ENCODE assay signal across 22 cellular contexts in the genomic region with DNA sequence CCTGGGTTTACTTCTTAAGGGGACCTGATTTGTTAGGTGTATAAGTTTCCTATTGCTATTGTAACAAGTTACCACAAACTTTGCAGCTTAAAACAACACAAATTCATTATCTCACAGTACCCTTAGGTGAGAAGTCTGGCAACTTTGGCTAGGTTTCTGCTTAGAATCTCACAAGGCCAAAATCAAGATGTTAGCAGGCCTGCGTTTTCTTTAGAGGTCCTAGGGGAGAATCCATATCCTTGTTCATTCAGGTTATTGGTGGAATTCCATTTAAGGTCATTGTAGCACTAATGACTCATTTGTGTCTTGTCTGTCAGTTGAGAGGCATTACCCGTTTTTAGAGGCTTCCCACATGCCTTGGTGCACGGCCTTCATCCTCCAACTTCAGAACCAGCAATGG. TPM values are rescaled to one million over a fixed set of nuclear protein-coding genes. Genes with fewer than 3 reads are reported as not detected.
DNase-seq lines count a peak whose midpoint lies in the region; ATAC-seq, FAIRE-seq and TF ChIP-seq lines count a peak whose summit lies in the region.
"Had no signal": no experiment of that assay in that cellular context is flagged by ENCODE, and none has a peak within 500 bp of the region (broad histone marks: within the 10 kb centered on the region; RNA-seq: fewer than 3 reads in every experiment).

No MANE protein-coding gene starts in this region.

- peak overlapping the region; percentile 75 for H3K4me3 Mint-ChIP-seq in natural killer cell
- H3K4me3 Mint-ChIP-seq: CD4-positive, alpha-beta T cell; H9; IgD-negative memory B cell had no signal

- no peaks in the 10 kb centered on the region for H3K4me1 ChIP-seq in Peyer's patch
- no peaks in the 10 kb centered on the region for H3K4me1 ChIP-seq in esophagus (ENCODE audit: control insufficient read depth in 2 of 2, insufficient read depth in 2 of 2, low read length in 1 of 2)

- no peak for TF ChIP-seq CTCF in Peyer's patch (IDR thresholded peaks at IDR 0.05)
- TF ChIP-seq CTCF in natural killer cell (IDR thresholded peaks at IDR 0.05): no peak

- H3K4me1 Mint-ChIP-seq in natural killer cell: peaks cover 63 to 73% of the 10 kb centered on the region in 2 donors
- H3K4me1 Mint-ChIP-seq: H9 had no signal

- intact Hi-C loops in natural killer cell (cut with micrococcal nuclease): loop anchor here (2.0 kb wide), 1 partner anchor 13 kb away; no protein-coding TSS in a partner anchor

- H3K9me3 ChIP-seq in Peyer's patch: no peaks in the 10 kb centered on the region
- no peaks in the 10 kb centered on the region for H3K9me3 ChIP-seq in esophagus (ENCODE audit: control insufficient read depth in 2 of 2, insufficient read depth in 1 of 2, low read depth in 1 of 2, low read length in 1 of 2)
- H3K9me3 ChIP-seq: BE2C, MG63 had no signal

- no peaks in the 10 kb centered on the region for H3K9me3 Mint-ChIP-seq in natural killer cell
- H3K9me3 Mint-ChIP-seq: CD4-positive, alpha-beta T cell had no signal

- H3K27me3 ChIP-seq in Peyer's patch (no peaks in the 10 kb centered on the region), esophagus (ENCODE audit: control insufficient read depth in 1 of 2, insufficient read depth in 2 of 2, low read length in 2 of 2) (no peaks in the 10 kb centered on the region)
- H3K27me3 ChIP-seq: BE2C, MG63 had no signal

- peak overlapping the region in 3 of 4 donors; percentile 66 to 91 (median 84) for H3K27ac ChIP-seq in Peyer's patch
- H3K27ac ChIP-seq in esophagus (ENCODE audit: low read depth in 2 of 2, low read length in 1 of 2): peak overlapping the region in 1 of 2 donors; percentile 36
- H3K27ac ChIP-seq: HL-60, RWPE1 had no signal

- H3K36me3 ChIP-seq in Peyer's patch: peaks cover 0 to 5% (median 0%) of the 10 kb centered on the region in 3 donors
- H3K36me3 ChIP-seq in esophagus (ENCODE audit: control insufficient read depth in 2 of 2, insufficient read depth in 2 of 2, low read length in 1 of 2): no peaks in the 10 kb centered on the region
- H3K36me3 ChIP-seq: BE2C, MG63 had no signal

- WGBS in esophagus, 2 donors: 82 to 84% methylated on average over 3 of the region's 3 CpGs

- H3K27me3 Mint-ChIP-seq in natural killer cell (ENCODE audit: low read depth in 2 of 2): no peaks in the 10 kb centered on the region

- peak overlapping the region in 2 of 4 donors; percentile 40 for H3K4me3 ChIP-seq in Peyer's patch
- H3K4me3 ChIP-seq in esophagus (ENCODE audit: low read depth in 1 of 2, low read length in 2 of 2): peak overlapping the region; percentile 12 to 43
- H3K4me3 ChIP-seq: MG63 had no signal

- no peak for TF ChIP-seq POLR2A in Peyer's patch (IDR thresholded peaks at IDR 0.05)

- FAIRE-seq in frontal cortex (lab: Jason Lieb, UNC): no peak
- FAIRE-seq: A204.1 had no signal

- peak overlapping the region; percentile 88 to 91 for H3K27ac Mint-ChIP-seq in natural killer cell
- H3K27ac Mint-ChIP-seq: CD4-positive, alpha-beta T cell; H9; IgD-negative memory B cell had no signal

- ATAC-seq in natural killer cell: peak; percentile 61 to 76 (median 68)
- no peak for ATAC-seq in HG02973 (IDR thresholded peaks at IDR 0.05; ENCODE audit: unreplicated experiment)

- DNase-seq in EH (ENCODE audit: low read depth) (peak; percentile 8), Peyer's patch (no peak), natural killer cell (no peak), frontal cortex (ENCODE audit: low spot score in 2 of 2) (no peak), T-helper 1 cell (no peak), C1 segment of cervical spinal cord (lab: John Stamatoyannopoulos, UW) (no peak)
- DNase-seq: BE2C; CD4-positive, alpha-beta T cell; DMS53; H9; Kasumi-1; MG63; NCI-H1105 treated with DMSO at 0.1 percent for 48 hours; NCI-H1694; NCI-H2107; NCI-H226 had no signal

- no peaks in the 10 kb centered on the region for H3K36me3 Mint-ChIP-seq in natural killer cell

RNA-seq across cellular contexts. Expression of gene SH2D1B, which starts 8.2 kb away (rescaled TPM):
- 1 to 10 TPM in 2 of 4 donors, under 1 TPM in 1, not detected in 1; 0.76 to 1.9 (median 1.3) TPM for total RNA-seq in Peyer's patch
- polyA plus RNA-seq in esophagus: 1 to 10 TPM; 1.2 to 1.3 TPM
- total RNA-seq in natural killer cell: 100 to 1,000 TPM; 133 to 250 (median 143) TPM
- total RNA-seq in frontal cortex: not detected
- total RNA-seq: CD4-positive, alpha-beta T cell; H9 had no signal

RNA-seq across cellular contexts. Expression of gene C1orf226, which starts 38.6 kb away (rescaled TPM):
- total RNA-seq in Peyer's patch (10 to 100 TPM in 3 of 4 donors, 1 to 10 TPM in 1; 5.0 to 36.8 (median 26.2) TPM), natural killer cell (under 1 TPM; 0.09 to 0.34 (median 0.13) TPM), frontal cortex (0.82 TPM)
- polyA plus RNA-seq in esophagus: 1 to 10 TPM; 2.2 to 4.5 TPM
- total RNA-seq: CD4-positive, alpha-beta T cell had no signal
- polyA plus RNA-seq: IgD-negative memory B cell had no signal

RNA-seq across cellular contexts. Expression of gene SPATA46, which starts 43.5 kb away (rescaled TPM):
- not detected for total RNA-seq in Peyer's patch
- not detected for polyA plus RNA-seq in esophagus
- total RNA-seq in natural killer cell: not detected
- total RNA-seq in frontal cortex: not detected
- total RNA-seq: CD4-positive, alpha-beta T cell; H9 had no signal
- polyA plus RNA-seq: IgD-negative memory B cell had no signal

Comparison
In these comparisons a context has a peak if more than half of its experiments do, and no peak if none do; other contexts are left out.
1. RNA of gene SH2D1B, which starts 8.2 kb away (total RNA-seq): 133 to 250 TPM in natural killer cell; 0.76 to 1.9 TPM in Peyer's patch and not detected in frontal cortex (single experiment); every median in the first group is over 10 times any median in the second.